In the genomic region with DNA sequence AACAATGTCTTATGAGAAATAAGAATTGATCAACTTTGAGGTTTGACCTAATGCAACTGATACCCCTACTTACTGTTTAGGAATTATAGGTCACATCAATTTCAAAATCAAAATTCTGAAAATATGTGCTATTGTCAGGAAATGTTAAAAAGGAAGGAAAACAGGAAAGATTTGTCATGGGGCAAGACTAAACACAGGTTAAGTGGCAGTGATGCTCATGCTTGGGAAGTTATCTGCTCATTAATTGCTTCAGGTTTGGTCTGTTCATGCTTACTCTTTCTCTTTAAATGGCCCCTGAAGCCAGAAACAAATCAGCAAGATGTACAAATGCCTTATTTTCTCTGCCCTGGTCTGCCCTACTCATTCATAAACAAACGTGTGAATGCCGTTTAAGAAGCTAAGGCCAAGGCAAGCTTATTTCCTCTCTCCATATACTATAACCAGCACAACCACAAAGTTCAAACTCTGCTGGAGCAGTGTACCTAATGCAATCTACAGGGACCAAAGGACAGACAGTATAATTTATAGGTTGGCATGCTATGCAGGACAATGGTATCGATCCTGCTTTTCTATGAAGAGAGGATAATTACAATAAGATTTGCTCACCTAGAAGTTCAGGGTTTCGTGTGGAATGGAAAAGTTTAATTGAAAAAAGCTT, we compare ENCODE assay signal across 24 cellular contexts.
DNase-seq lines count a peak whose midpoint lies in the region; ATAC-seq, FAIRE-seq and TF ChIP-seq lines count a peak whose summit lies in the region.
"Had no signal": no experiment of that assay in that cellular context is flagged by ENCODE, and none has a peak within 500 bp of the region (broad histone marks: within the 10 kb centered on the region; RNA-seq: fewer than 3 reads in every experiment).

No MANE protein-coding gene starts in this region.

- H4K91ac ChIP-seq in H9 (ENCODE audit: insufficient read length, low read depth, low read length) (no peak overlapping the region), IMR-90 (ENCODE audit: insufficient read depth, low read depth, low read length) (no peak overlapping the region; the same call in 1 of the 2 replicates)

- H4K8ac ChIP-seq in H9 (replicated peaks; ENCODE audit: insufficient read length, low read depth, low read length) (no peak overlapping the region), IMR-90 (ENCODE audit: low read depth in 2 of 2, low read length in 2 of 2) (peak overlapping the region in 1 of 2 experiments; percentile 1; a peak in 1 of 4 replicates)

- H3K9me3 ChIP-seq in H9 (ENCODE audit: control insufficient read depth, low read depth, low read length) (peaks cover 10% of the 10 kb centered on the region), IMR-90 (ENCODE audit: control insufficient read depth, insufficient read depth, low read length) (no peaks in the 10 kb centered on the region; the same call in 1 of the 2 replicates), colonic mucosa (no peaks in the 10 kb centered on the region), small intestine (ENCODE audit: control insufficient read depth, low read depth) (no peaks in the 10 kb centered on the region)
- H3K9me3 ChIP-seq: HAP-1 had no signal

- H3K9me3 Mint-ChIP-seq in H9 (peaks cover 3 to 10% of the 10 kb centered on the region in 2 experiments; a peak in 4 of 5 replicates), glutamatergic neuron (ENCODE audit: unreplicated experiment) (peaks cover 11% of the 10 kb centered on the region)
- no peaks in the 10 kb centered on the region for H3K9me3 Mint-ChIP-seq in activated CD4-positive, alpha-beta T cell treated with anti-CD3 and anti-CD28 coated beads, Interleukin-2, amount 10 ng/mL, durations not matched to agents 24 days and 14 days

- TF ChIP-seq RAD21 in IMR-90 (IDR thresholded peaks at IDR 0.05; ENCODE audit: low read length) = no peak

- no peaks in the 10 kb centered on the region for H3K23me2 ChIP-seq in H9 (ENCODE audit: insufficient read length, low read depth, low read length, poor library complexity, severe bottlenecking)

- no peak overlapping the region for H3K4me3 Mint-ChIP-seq in H9
- no peak overlapping the region for H3K4me3 Mint-ChIP-seq in activated CD4-positive, alpha-beta T cell treated with anti-CD3 and anti-CD28 coated beads, Interleukin-2, amount 10 ng/mL, durations not matched to agents 24 days and 14 days
- H3K4me3 Mint-ChIP-seq in glutamatergic neuron (ENCODE audit: unreplicated experiment) = no peak overlapping the region
- H3K4me3 Mint-ChIP-seq: CD4-positive, alpha-beta memory T cell had no signal

- H3K36me3 Mint-ChIP-seq in H9 (ENCODE audit: insufficient read depth in 1 of 3, low read depth in 3 of 3) = peaks cover 5 to 9% (median 8%) of the 10 kb centered on the region in 3 experiments
- H3K36me3 Mint-ChIP-seq in activated CD4-positive, alpha-beta T cell treated with anti-CD3 and anti-CD28 coated beads, Interleukin-2, amount 10 ng/mL, durations not matched to agents 24 days and 14 days (ENCODE audit: low read depth) = peaks cover 6% of the 10 kb centered on the region
- H3K36me3 Mint-ChIP-seq in glutamatergic neuron (ENCODE audit: unreplicated experiment) = no peaks in the 10 kb centered on the region

- H3K27ac Mint-ChIP-seq in H9 (no peak overlapping the region; a peak in 1 of 7 replicates), glutamatergic neuron (ENCODE audit: unreplicated experiment) (no peak overlapping the region)
- no peak overlapping the region for H3K27ac Mint-ChIP-seq in activated CD4-positive, alpha-beta T cell treated with anti-CD3 and anti-CD28 coated beads, Interleukin-2, amount 10 ng/mL, durations not matched to agents 24 days and 14 days

- H3K9ac ChIP-seq in H9 (ENCODE audit: extremely low read depth, insufficient read length, low read length) (no peak overlapping the region), IMR-90 (ENCODE audit: low read depth, low read length) (no peak overlapping the region), colonic mucosa (ENCODE audit: low read depth in 2 of 2, low read length in 2 of 2) (no peak overlapping the region)
- H3K9ac ChIP-seq: GM23248 had no signal

- no peak for TF ChIP-seq POLR2A in IMR-90 (IDR thresholded peaks at IDR 0.05; ENCODE audit: low read depth, low read length)

- H3K4ac ChIP-seq in H9 (ENCODE audit: low read depth, low read length) (no peak overlapping the region), IMR-90 (ENCODE audit: low read depth, low read length) (0 out of 2 replicates have a peak overlapping the region, but pooled peaks have one; percentile 3)

- CTCF ChIA-PET in IMR-90 (lab: Yijun Ruan, JAX) = interaction anchor here (0.6 kb wide), 1 partner anchor 86 kb away, joined by 3 read pairs; no protein-coding TSS in a partner anchor

- H3K14ac ChIP-seq in H9 (ENCODE audit: insufficient read depth, low read length) (no peak overlapping the region), IMR-90 (replicated peaks; ENCODE audit: low read depth, low read length) (no peak overlapping the region; the same call in 1 of the 2 replicates)

- H4K20me1 ChIP-seq in H9 (ENCODE audit: control insufficient read depth, insufficient read depth, insufficient read length) = no peaks in the 10 kb centered on the region
- H4K20me1 ChIP-seq in IMR-90 (ENCODE audit: insufficient read depth, low read length) = peaks cover 13% of the 10 kb centered on the region; the same call in 1 of the 2 replicates

- no peak for FAIRE-seq in small intestine (lab: Jason Lieb, UNC)
- FAIRE-seq: G401.6 had no signal

- H2BK120ac ChIP-seq in H9 (ENCODE audit: low read depth, low read length, poor library complexity, severe bottlenecking) (no peak overlapping the region), IMR-90 (ENCODE audit: low read depth, low read length) (no peak overlapping the region)

- H2AK5ac ChIP-seq in H9 (ENCODE audit: insufficient read length, low read length) (no peak overlapping the region), IMR-90 (ENCODE audit: low read depth, low read length) (no peak overlapping the region)

- H3K27me3 ChIP-seq in H9 (ENCODE audit: insufficient read depth, low read length) (no peaks in the 10 kb centered on the region), IMR-90 (ENCODE audit: control insufficient read depth, insufficient read depth, low read length) (no peaks in the 10 kb centered on the region), colonic mucosa (no peaks in the 10 kb centered on the region), small intestine (ENCODE audit: control insufficient read depth in 2 of 2, insufficient read depth in 2 of 2, low read length in 2 of 2) (no peaks in the 10 kb centered on the region)

- H3K79me1 ChIP-seq in H9 (ENCODE audit: insufficient read depth, low read depth, low read length, poor library complexity, severe bottlenecking) (no peaks in the 10 kb centered on the region), IMR-90 (ENCODE audit: low read depth in 1 of 2, low read length in 2 of 2) (peaks cover 11 to 46% of the 10 kb centered on the region in 2 experiments; a peak in 3 of 4 replicates)

- H2BK15ac ChIP-seq in H9 (ENCODE audit: low read depth, low read length) (no peak overlapping the region), IMR-90 (ENCODE audit: low read depth, low read length) (no peak overlapping the region)

- H3K27me3 Mint-ChIP-seq in H9 (ENCODE audit: low read depth) (no peaks in the 10 kb centered on the region), glutamatergic neuron (ENCODE audit: unreplicated experiment) (peaks cover 1% of the 10 kb centered on the region)
- no peaks in the 10 kb centered on the region for H3K27me3 Mint-ChIP-seq in activated CD4-positive, alpha-beta T cell treated with anti-CD3 and anti-CD28 coated beads, Interleukin-2, amount 10 ng/mL, durations not matched to agents 24 days and 14 days
- H3K27me3 Mint-ChIP-seq: CD4-positive, alpha-beta memory T cell had no signal

- H3K4me2 ChIP-seq in H9 (ENCODE audit: insufficient read depth, insufficient read length, low read length) = no peak overlapping the region
- no peak overlapping the region for H3K4me2 ChIP-seq in IMR-90 (ENCODE audit: low read depth, low read length)

- BruUV-seq in IMR-90 (replicated peaks; lab: Mats Ljungman, UMichigan) = no TSS peak

- H3T11ph ChIP-seq in H9 (ENCODE audit: low read length) = peak overlapping the region; percentile 48

- WGBS in H9 (ENCODE audit: extremely low coverage, insufficient read length, low lambda C conversion rate) = no CpG with 5 or more reads among the region's 4 CpGs
- WGBS in IMR-90 (ENCODE audit: extremely low coverage in 2 of 2, insufficient read length in 1 of 2), 2 experiments = no CpG with 5 or more reads among the region's 4 CpGs
- WGBS in small intestine, 3 donors = 16 to 44% (median 42%) methylated on average over 4 of the region's 4 CpGs

- no peak overlapping the region for H3K18ac ChIP-seq in H9 (ENCODE audit: insufficient read length, low read depth, low read length)
- no peak overlapping the region for H3K18ac ChIP-seq in IMR-90 (ENCODE audit: low read depth, low read length)

- intact Hi-C loops in IMR-90 (cut with micrococcal nuclease) = no loop called here
- intact Hi-C loops in colonic mucosa (cut with DNase I) = loop anchor here (10.0 kb wide), 1 partner anchor 90 kb away; no protein-coding TSS in a partner anchor
- intact Hi-C loops in activated CD4-positive, alpha-beta T cell treated with anti-CD3 and anti-CD28 coated beads, Interleukin-2, amount 10 ng/mL, durations not matched to agents 24 days and 14 days (cut with micrococcal nuclease) = no loop called here

- H3K23ac ChIP-seq in H9 (ENCODE audit: insufficient read length, low read depth, low read length) = no peak overlapping the region
- peak overlapping the region; percentile 66; the same call in 1 of the 2 replicates for H3K23ac ChIP-seq in IMR-90 (ENCODE audit: low read depth, low read length)

- H3K79me2 ChIP-seq in H9 (ENCODE audit: insufficient read depth, low read length) = no peaks in the 10 kb centered on the region

- H2BK5ac ChIP-seq in H9 (ENCODE audit: insufficient read length, low read length) (no peak overlapping the region), IMR-90 (ENCODE audit: low read depth, low read length, poor library complexity, severe bottlenecking) (no peak overlapping the region)

- no peak overlapping the region for H2BK12ac ChIP-seq in H9 (ENCODE audit: insufficient read length, low read depth, low read length)

- H3K4me1 Mint-ChIP-seq in H9 (peaks cover 16 to 22% of the 10 kb centered on the region in 2 experiments), glutamatergic neuron (ENCODE audit: low read depth, unreplicated experiment) (peaks cover 4% of the 10 kb centered on the region)
- peaks cover 15% of the 10 kb centered on the region for H3K4me1 Mint-ChIP-seq in activated CD4-positive, alpha-beta T cell treated with anti-CD3 and anti-CD28 coated beads, Interleukin-2, amount 10 ng/mL, durations not matched to agents 24 days and 14 days

- H3K4me3 ChIP-seq in IMR-90 (ENCODE audit: insufficient read depth, low read depth, low read length) (no peak overlapping the region), colonic mucosa (no peak overlapping the region), small intestine (ENCODE audit: low read depth in 1 of 2, low read length in 2 of 2) (no peak overlapping the region)
- H3K4me3 ChIP-seq: GM23248, HAP-1 had no signal

- H3K27ac ChIP-seq in H9 (ENCODE audit: insufficient read length, low read depth, low read length) (no peak overlapping the region), IMR-90 (ENCODE audit: insufficient read depth, low read length) (no peak overlapping the region), colonic mucosa (peak overlapping the region; percentile 15), small intestine (ENCODE audit: low read depth in 1 of 2, low read length in 1 of 2) (no peak overlapping the region)
- H3K27ac ChIP-seq: GM23248, HL-60, RWPE1 had no signal

- no peak overlapping the region for H2AFZ ChIP-seq in H9 (ENCODE audit: low read length)
- no peak overlapping the region for H2AFZ ChIP-seq in IMR-90 (replicated peaks; ENCODE audit: low read length, poor library complexity)
- H2AFZ ChIP-seq: GM23248 had no signal

- H3K9me1 ChIP-seq in IMR-90 (ENCODE audit: insufficient read depth, low read length) = peaks cover 17% of the 10 kb centered on the region

- POLR2A ChIA-PET in IMR-90 (lab: Charles Lee; ENCODE audit: unreplicated experiment) = no interaction called here

- in situ Hi-C loops in IMR-90 (cut with MboI; ENCODE audit: low sequenced_read_pairs) = no loop called here

- H2BK20ac ChIP-seq in H9 (ENCODE audit: low read depth, low read length, poor library complexity, severe bottlenecking) = no peak overlapping the region
- no peak overlapping the region for H2BK20ac ChIP-seq in IMR-90 (ENCODE audit: low read depth, low read length)

- peaks cover 3% of the 10 kb centered on the region; the same call in 1 of the 2 replicates for H3K4me1 ChIP-seq in H9 (ENCODE audit: insufficient read depth, low read length)
- H3K4me1 ChIP-seq in IMR-90 (ENCODE audit: control insufficient read depth, insufficient read depth, low read length) = peaks cover 15% of the 10 kb centered on the region
- H3K4me1 ChIP-seq in colonic mucosa = no peaks in the 10 kb centered on the region
- H3K4me1 ChIP-seq in small intestine (ENCODE audit: control insufficient read depth in 2 of 2, insufficient read depth in 1 of 2, low read depth in 1 of 2, low read length in 1 of 2) = peaks cover 6 to 8% of the 10 kb centered on the region in 2 donors
- H3K4me1 ChIP-seq: HAP-1 had no signal

- H3K36me3 ChIP-seq in IMR-90 (ENCODE audit: control insufficient read depth, insufficient read depth, low read length) (no peaks in the 10 kb centered on the region), colonic mucosa (no peaks in the 10 kb centered on the region), small intestine (ENCODE audit: control insufficient read depth in 2 of 2, insufficient read depth in 2 of 2, low read length in 2 of 2) (no peaks in the 10 kb centered on the region)
- H3K36me3 ChIP-seq: HAP-1 had no signal

- ATAC-seq in IMR-90 (ENCODE audit: low read depth) = 0 out of 2 replicates have a peak, but pooled peaks have one; percentile 25
- ATAC-seq: Panc1 had no signal

- no peak overlapping the region for H3K56ac ChIP-seq in H9 (ENCODE audit: insufficient read length, low read depth, low read length)
- H3K56ac ChIP-seq in IMR-90 (ENCODE audit: extremely low read depth, insufficient read depth, low read length) = no peak overlapping the region

- H4K5ac ChIP-seq in H9 (ENCODE audit: insufficient read length, low read depth, low read length) = no peak overlapping the region
- H4K5ac ChIP-seq in IMR-90 (ENCODE audit: low read depth, low read length) = no peak overlapping the region

- DNase-seq in H9 (no peak), IMR-90 (no peak), colonic mucosa (no peak), small intestine (peak; percentile 87), glutamatergic neuron (no peak), activated gamma-delta T cell (lab: John Stamatoyannopoulos, UW) (no peak)
- DNase-seq in activated CD4-positive, alpha-beta T cell treated with anti-CD3 and anti-CD28 coated beads, Interleukin-2, amount 10 ng/mL, durations not matched to agents 24 days and 14 days = no peak
- DNase-seq: C1 segment of cervical spinal cord; CD4-positive, alpha-beta memory T cell; COR-L47; GM23248; KBM-7; MM.1S; NCI-H1694; NCI-H2029 treated with DMSO at 0.1 percent for 48 hours; NCI-H226; NCI-H510A; NCI-H69; SHP77 had no signal

- dilution Hi-C loops in IMR-90 (cut with HindIII; ENCODE audit: low sequenced_read_pairs, unreplicated experiment) = no loop called here

- H2AK9ac ChIP-seq in IMR-90 (replicated peaks; ENCODE audit: low read depth, low read length, poor library complexity) = no peak overlapping the region

- no peak for TF ChIP-seq CTCF in H9 (conservative IDR thresholded peaks at IDR 0.05)
- TF ChIP-seq CTCF in IMR-90 (conservative IDR thresholded peaks at IDR 0.05; ENCODE audit: low read depth, low read length) = no peak
- TF ChIP-seq CTCF in colonic mucosa (IDR thresholded peaks at IDR 0.05) = no peak
- no peak for TF ChIP-seq CTCF in glutamatergic neuron (IDR thresholded peaks at IDR 0.05; ENCODE audit: partially characterized antibody, unreplicated experiment)
